In genomic region chr14:77376771-77377501, GRCh38 we compare ENCODE assay signal across 1 cellular context.
TF ChIP-seq lines count a peak whose summit lies in the region.

TSS of gene SAMD15 (plus strand) at chr14:77377379. CDS start at chr14:77377419, 40 bp downstream.
TSS of gene TMED8 (minus strand) at chr14:77377094. CDS start at chr14:77377053, 41 bp downstream.

TF ChIP-seq in SK-N-SH, 30 proteins besides CTCF, POLR2A, EP300 and RAD21 (continued from another document):
- TF ChIP-seq NFIC (IDR thresholded peaks at IDR 0.05; ENCODE audit: borderline replicate concordance) (no peak), REST (IDR thresholded peaks at IDR 0.05; ENCODE audit: low read depth, low read length) (no peak), SMC3 (IDR thresholded peaks at IDR 0.05; ENCODE audit: low read depth, low read length) (no peak), GABPA (IDR thresholded peaks at IDR 0.05; ENCODE audit: low read depth) (peak; percentile 80), MXI1 (IDR thresholded peaks at IDR 0.05; ENCODE audit: low read depth, low read length) (peak; percentile 87), RFX5 (IDR thresholded peaks at IDR 0.05; ENCODE audit: low read length) (peak; percentile 74), POLR2AphosphoS5 (IDR thresholded peaks at IDR 0.05; ENCODE audit: low read depth, low read length) (no peak; the same call in 1 of the 2 replicates), ELF1 (IDR thresholded peaks at IDR 0.05) (peak; percentile 79), CHD2 (IDR thresholded peaks at IDR 0.05; ENCODE audit: low read length, partially characterized antibody) (no peak), NRF1 (IDR thresholded peaks at IDR 0.05; ENCODE audit: low read depth, low read length) (peak; percentile 42), USF1 (IDR thresholded peaks at IDR 0.05; ENCODE audit: borderline replicate concordance, low read depth) (no peak), TCF12 (IDR thresholded peaks at IDR 0.05) (no peak), EZH2phosphoT487 (IDR thresholded peaks at IDR 0.05; ENCODE audit: borderline replicate concordance, low read depth) (no peak), SIN3A (IDR thresholded peaks at IDR 0.05; ENCODE audit: borderline replicate concordance, low read depth, low read length) (peak; percentile 88), TAF1 (IDR thresholded peaks at IDR 0.05; ENCODE audit: borderline replicate concordance, low read depth, low read length) (peak; percentile 57), YY1 (IDR thresholded peaks at IDR 0.05; ENCODE audit: low read depth) (peak; percentile 80; the same call in 1 of the 2 replicates), FOXM1 (IDR thresholded peaks at IDR 0.05; ENCODE audit: low read depth) (no peak), FOSL2 (IDR thresholded peaks at IDR 0.05; ENCODE audit: borderline replicate concordance, low read depth) (no peak), RXRA (IDR thresholded peaks at IDR 0.05; ENCODE audit: borderline replicate concordance, low read depth) (no peak), PBX3 (IDR thresholded peaks at IDR 0.05) (no peak), RCOR1 (IDR thresholded peaks at IDR 0.05; ENCODE audit: low read length) (no peak), MEF2A (IDR thresholded peaks at IDR 0.05; ENCODE audit: borderline replicate concordance, low read depth) (no peak)
